In the genomic region with DNA sequence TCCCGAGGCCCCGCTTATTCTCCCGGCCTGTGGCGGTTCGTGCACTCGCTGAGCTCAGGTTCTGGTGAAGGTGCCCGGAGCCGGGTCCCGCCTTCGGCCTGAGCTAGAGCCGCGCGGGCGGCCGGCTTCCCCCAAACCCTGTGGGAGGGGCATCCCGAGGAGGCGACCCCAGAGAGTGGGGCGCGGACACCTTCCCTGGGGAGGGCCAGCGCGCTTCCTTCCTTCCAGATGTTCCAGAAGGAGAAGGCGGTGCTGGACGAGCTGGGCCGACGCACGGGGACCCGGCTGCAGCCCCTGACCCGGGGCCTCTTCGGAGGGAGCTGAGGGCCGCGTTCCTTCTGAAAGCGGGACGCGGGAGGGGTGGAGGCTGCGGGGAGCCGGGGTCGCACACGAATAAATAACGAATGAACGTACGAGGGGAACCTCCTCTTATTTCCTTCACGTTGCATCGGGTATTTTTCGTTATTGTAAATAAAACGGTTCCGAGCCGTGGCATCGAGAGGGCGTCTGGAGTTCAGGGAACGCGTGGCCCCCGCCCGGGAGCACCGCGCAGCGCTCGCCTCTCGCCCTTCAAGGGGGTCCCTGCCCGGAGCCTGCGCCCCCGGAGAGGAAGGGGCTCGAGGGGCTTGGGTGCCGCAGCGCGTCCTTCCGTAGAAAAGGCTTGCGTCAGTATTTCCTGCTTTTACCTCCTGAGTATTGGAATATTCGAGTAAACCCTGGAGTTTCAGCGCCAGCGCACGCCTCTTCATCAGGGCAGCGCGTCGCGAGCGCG, we compare ENCODE assay signal across 8 cellular contexts. TPM values are rescaled to one million over a fixed set of nuclear protein-coding genes. Genes with fewer than 3 reads are reported as not detected.
A peak's percentile ranks its signal among the peaks of the same experiment; 100 is the strongest.
DNase-seq lines count a peak whose midpoint lies in the region; ATAC-seq and TF ChIP-seq lines count a peak whose summit lies in the region.

No MANE protein-coding gene starts in this region.

- H2AFZ ChIP-seq in parathyroid adenoma = peak overlapping the region; percentile 42

- H3K36me3 Mint-ChIP-seq in CD8-positive, alpha-beta T cell = peaks cover 6% of the 10 kb centered on the region
- H3K36me3 Mint-ChIP-seq in activated B cell treated with CpG ODN at 0.5 μM for 24 hours (ENCODE audit: low read depth) = no peaks in the 10 kb centered on the region

- peak; percentile 21 for ATAC-seq in CD8-positive, alpha-beta T cell
- ATAC-seq in activated B cell treated with CpG ODN at 0.5 μM for 24 hours (ENCODE audit: low read depth) = peak; percentile 28
- no peak for ATAC-seq in gastroesophageal sphincter
- ATAC-seq in GM21737 (IDR thresholded peaks at IDR 0.05; ENCODE audit: unreplicated experiment) = no peak
- ATAC-seq in GM19395 (IDR thresholded peaks at IDR 0.05; ENCODE audit: unreplicated experiment) = no peak

- peaks cover 4% of the 10 kb centered on the region for H3K4me1 Mint-ChIP-seq in CD8-positive, alpha-beta T cell (ENCODE audit: low read depth)
- H3K4me1 Mint-ChIP-seq in activated B cell treated with CpG ODN at 0.5 μM for 24 hours = peaks cover 4% of the 10 kb centered on the region

- H3K4me1 ChIP-seq in CD8-positive, alpha-beta T cell (ENCODE audit: insufficient read depth, low read length) = peaks cover 6% of the 10 kb centered on the region
- H3K4me1 ChIP-seq in gastroesophageal sphincter (peaks cover 0 to 27% (median 9%) of the 10 kb centered on the region in 3 donors), parathyroid adenoma (no peaks in the 10 kb centered on the region)

- TF ChIP-seq CTCF in CD8-positive, alpha-beta T cell (IDR thresholded peaks at IDR 0.05) = no peak
- TF ChIP-seq CTCF in activated B cell treated with CpG ODN at 0.5 μM for 24 hours (IDR thresholded peaks at IDR 0.05) = no peak
- TF ChIP-seq CTCF in gastroesophageal sphincter (IDR thresholded peaks at IDR 0.05) = no peak
- no peak for TF ChIP-seq CTCF in parathyroid adenoma (IDR thresholded peaks at IDR 0.05)

- no peak overlapping the region for H3K9ac ChIP-seq in parathyroid adenoma

- peak overlapping the region; percentile 42 for H3K4me2 ChIP-seq in parathyroid adenoma (ENCODE audit: low read length)

- peaks cover 4% of the 10 kb centered on the region for H3K27me3 Mint-ChIP-seq in CD8-positive, alpha-beta T cell (ENCODE audit: low read depth)
- peaks cover 1% of the 10 kb centered on the region for H3K27me3 Mint-ChIP-seq in activated B cell treated with CpG ODN at 0.5 μM for 24 hours

- CTCF ChIA-PET in CD8-positive, alpha-beta T cell (lab: Charles Lee) = interaction anchor here (2.3 kb wide), 1 partner anchor 13 kb away, joined by 5 read pairs; no protein-coding TSS in a partner anchor
- CTCF ChIA-PET in activated B cell treated with CpG ODN at 0.5 μM for 24 hours (lab: Charles Lee) = no interaction called here

- peak overlapping the region; percentile 45 for H3K4me3 ChIP-seq in CD8-positive, alpha-beta T cell (ENCODE audit: low read depth, low read length)
- peak overlapping the region; percentile 3 to 52 for H3K4me3 ChIP-seq in gastroesophageal sphincter
- no peak overlapping the region for H3K4me3 ChIP-seq in parathyroid adenoma (ENCODE audit: low read depth, low read length)

- H3K36me3 ChIP-seq in CD8-positive, alpha-beta T cell (ENCODE audit: insufficient read depth, low read length) = no peaks in the 10 kb centered on the region
- peaks cover 0 to 29% of the 10 kb centered on the region in 2 donors for H3K36me3 ChIP-seq in gastroesophageal sphincter
- H3K36me3 ChIP-seq in parathyroid adenoma (ENCODE audit: control insufficient read depth, insufficient read depth, low read length) = no peaks in the 10 kb centered on the region

- H3K27ac Mint-ChIP-seq in CD8-positive, alpha-beta T cell = no peak overlapping the region
- H3K27ac Mint-ChIP-seq in activated B cell treated with CpG ODN at 0.5 μM for 24 hours = no peak overlapping the region

- no peak for TF ChIP-seq EP300 in gastroesophageal sphincter (IDR thresholded peaks at IDR 0.05)

- intact Hi-C loops in CD8-positive, alpha-beta T cell (cut with DNase I, micrococcal nuclease) = no loop called here
- intact Hi-C loops in activated B cell treated with CpG ODN at 0.5 μM for 24 hours (cut with micrococcal nuclease) = no loop called here

- DNase-seq in CD8-positive, alpha-beta T cell = no peak
- DNase-seq in activated B cell treated with CpG ODN at 0.5 μM for 24 hours (no peak), NCI-H2029 treated with DMSO at 0.1 percent for 48 hours (lab: John Stamatoyannopoulos, UW) (no peak), NCI-H2227 (lab: John Stamatoyannopoulos, UW; ENCODE audit: unreplicated experiment) (no peak)

- POLR2A ChIA-PET in CD8-positive, alpha-beta T cell (lab: Charles Lee) = no interaction called here
- POLR2A ChIA-PET in activated B cell treated with CpG ODN at 0.5 μM for 24 hours (lab: Charles Lee) = interaction anchor here (0.5 to 1.8 kb wide), 3 partner anchors 28 to 210 kb away, joined by 3 to 4 read pairs (median 3); no protein-coding TSS in a partner anchor

- 0% methylated on average over 1 to 7 of the region's 77 CpGs for WGBS in gastroesophageal sphincter (ENCODE audit: low coverage in 1 of 2), 2 donors

- no peak overlapping the region for H3K27ac ChIP-seq in CD8-positive, alpha-beta T cell (ENCODE audit: low read depth, low read length)
- peak overlapping the region in 3 of 4 donors; percentile 56 to 70 (median 60) for H3K27ac ChIP-seq in gastroesophageal sphincter
- H3K27ac ChIP-seq in parathyroid adenoma = peak overlapping the region; percentile 4

- H3K9me3 ChIP-seq in CD8-positive, alpha-beta T cell (ENCODE audit: low read length) = no peaks in the 10 kb centered on the region
- H3K9me3 ChIP-seq in gastroesophageal sphincter (no peaks in the 10 kb centered on the region), parathyroid adenoma (ENCODE audit: control insufficient read depth, low read length) (no peaks in the 10 kb centered on the region)

- H3K9me3 Mint-ChIP-seq in CD8-positive, alpha-beta T cell = no peaks in the 10 kb centered on the region
- no peaks in the 10 kb centered on the region for H3K9me3 Mint-ChIP-seq in activated B cell treated with CpG ODN at 0.5 μM for 24 hours

- peak overlapping the region; percentile 66 for H3K4me3 Mint-ChIP-seq in CD8-positive, alpha-beta T cell
- peak overlapping the region; percentile 69 for H3K4me3 Mint-ChIP-seq in activated B cell treated with CpG ODN at 0.5 μM for 24 hours

- no peaks in the 10 kb centered on the region for H3K27me3 ChIP-seq in CD8-positive, alpha-beta T cell (ENCODE audit: insufficient read depth, low read length)
- peaks cover 63% of the 10 kb centered on the region for H3K27me3 ChIP-seq in gastroesophageal sphincter
- H3K27me3 ChIP-seq in parathyroid adenoma (ENCODE audit: control insufficient read depth, insufficient read depth, low read length) = no peaks in the 10 kb centered on the region

- no peaks in the 10 kb centered on the region for H3K79me2 ChIP-seq in parathyroid adenoma

- no peak for TF ChIP-seq POLR2A in gastroesophageal sphincter (IDR thresholded peaks at IDR 0.05)

RNA-seq across cellular contexts. Expression of gene YBEY, which starts 11.4 kb away (rescaled TPM):
- total RNA-seq in CD8-positive, alpha-beta T cell = 10 to 100 TPM; 10.8 to 13.6 TPM
- total RNA-seq in activated B cell treated with CpG ODN at 0.5 μM for 24 hours = 11.8 and 13.7 TPM in 2 replicates
- 10 to 100 TPM in 3 of 4 donors, 1 to 10 TPM in 1; 6.1 to 16.3 (median 13.3) TPM for total RNA-seq in gastroesophageal sphincter

RNA-seq across cellular contexts. Expression of gene MCM3AP, which starts 12.1 kb away (rescaled TPM):
- total RNA-seq in CD8-positive, alpha-beta T cell = 10 to 100 TPM; 90.1 to 97.7 TPM
- total RNA-seq in activated B cell treated with CpG ODN at 0.5 μM for 24 hours (136 and 147 TPM in 2 replicates), gastroesophageal sphincter (10 to 100 TPM; 61.6 to 95.4 (median 71.7) TPM)

RNA-seq across cellular contexts. Expression of gene C21orf58, which starts 26.2 kb away (rescaled TPM):
- total RNA-seq in CD8-positive, alpha-beta T cell = 1 to 10 TPM; 1.2 to 1.5 TPM
- total RNA-seq in activated B cell treated with CpG ODN at 0.5 μM for 24 hours = 4.7 TPM in 2 replicates
- total RNA-seq in gastroesophageal sphincter = 1 to 10 TPM in 2 of 4 donors, under 1 TPM in 2; 0.13 to 2.8 (median 1.2) TPM

RNA-seq across cellular contexts. Expression of gene PCNT, which starts 26.5 kb away (rescaled TPM):
- total RNA-seq in CD8-positive, alpha-beta T cell = 10 to 100 TPM; 72.4 to 79.3 TPM
- total RNA-seq in activated B cell treated with CpG ODN at 0.5 μM for 24 hours = 39.7 and 40.9 TPM in 2 replicates
- total RNA-seq in gastroesophageal sphincter = 10 to 100 TPM; 24.3 to 31.1 (median 27.3) TPM

Comparison
In these comparisons a context has a peak if more than half of its experiments do, and no peak if none do; other contexts are left out.
1. ATAC-seq: peak in CD8-positive, alpha-beta T cell (single experiment) and activated B cell treated with CpG ODN at 0.5 μM for 24 hours (single experiment); none in gastroesophageal sphincter (single experiment), GM21737 (single experiment) and GM19395 (single experiment).